Comparison of ENCODE assay signal across 8 cellular contexts in the genomic region with DNA sequence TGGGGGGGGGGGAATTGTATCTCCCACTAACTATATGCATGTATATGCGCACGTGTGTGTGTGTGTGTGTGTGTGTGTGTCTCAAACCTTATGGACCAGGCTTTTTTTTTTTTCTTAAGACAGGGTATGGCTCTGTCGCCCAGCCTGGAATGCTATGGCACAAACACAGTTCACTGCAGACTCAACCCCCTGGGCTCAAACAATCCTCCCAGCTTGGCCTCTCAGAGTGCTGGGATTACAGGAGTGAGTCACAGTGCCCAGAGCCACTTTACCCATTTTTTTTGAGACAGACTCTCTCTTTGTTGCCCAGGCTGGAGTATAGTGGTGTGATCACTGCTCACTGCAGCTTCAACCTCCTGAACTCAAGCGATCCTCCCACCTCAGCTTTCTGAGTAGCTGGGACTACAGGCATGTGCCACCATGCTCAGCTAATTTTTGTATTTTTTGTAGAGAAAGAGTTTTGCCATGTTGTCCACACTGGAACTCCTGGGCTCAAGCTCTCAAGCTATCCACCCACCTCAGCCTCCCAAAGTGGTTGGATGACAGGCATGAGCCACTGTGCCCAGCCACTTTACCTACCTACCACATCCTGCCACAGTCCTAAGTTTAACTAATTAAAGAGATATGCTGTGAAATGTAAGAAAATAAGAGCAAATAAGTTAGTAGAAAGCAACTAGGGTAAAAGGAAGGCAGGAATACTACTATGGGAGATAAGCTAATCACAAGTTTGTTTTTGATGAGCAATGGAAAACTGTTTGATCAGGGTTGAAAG. TPM values are rescaled to one million over a fixed set of nuclear protein-coding genes. Genes with fewer than 3 reads are reported as not detected.
A peak's percentile ranks its signal among the peaks of the same experiment; 100 is the strongest.
DNase-seq lines count a peak whose midpoint lies in the region; ATAC-seq, FAIRE-seq and TF ChIP-seq lines count a peak whose summit lies in the region.

No MANE protein-coding gene starts in this region.

- H3K27ac Mint-ChIP-seq in nephron, result peak overlapping the region; percentile 99 to 100 (median 99)

- TF ChIP-seq CTCF in NB4 (IDR thresholded peaks at IDR 0.05; ENCODE audit: low read depth, low read length) (no peak), bronchial epithelial cell (IDR thresholded peaks at IDR 0.05; ENCODE audit: insufficient read depth, low read length, severe bottlenecking) (no peak), nephron (IDR thresholded peaks at IDR 0.05; ENCODE audit: unreplicated experiment in 3 of 3) (no peak)

- no peaks in the 10 kb centered on the region for H3K36me3 ChIP-seq in bronchial epithelial cell (ENCODE audit: control insufficient read depth, insufficient read depth, low read length)

- peaks cover 34% of the 10 kb centered on the region for H3K36me3 Mint-ChIP-seq in nephron (ENCODE audit: low read depth)

- FAIRE-seq in bronchial epithelial cell (lab: Jason Lieb, UNC), result no peak

- no peaks in the 10 kb centered on the region for H3K27me3 Mint-ChIP-seq in nephron (ENCODE audit: low read depth)

- no peaks in the 10 kb centered on the region for H3K27me3 ChIP-seq in bronchial epithelial cell (ENCODE audit: control insufficient read depth, insufficient read depth, low read length)

- no peaks in the 10 kb centered on the region for H3K9me3 Mint-ChIP-seq in nephron

- no peak for ATAC-seq in HG02610 (IDR thresholded peaks at IDR 0.05; ENCODE audit: unreplicated experiment)
- ATAC-seq in HG03571 (IDR thresholded peaks at IDR 0.05; ENCODE audit: unreplicated experiment), result no peak

- DNase-seq in DMS53 treated with DMSO at 0.1 percent for 48 hours (lab: John Stamatoyannopoulos, UW; ENCODE audit: unreplicated experiment) (peak; percentile 4), NB4 (ENCODE audit: low read depth) (peak; percentile 43), bronchial epithelial cell (ENCODE audit: low read depth) (peak; percentile 73)
- no peak for DNase-seq in effector CD4-positive, alpha-beta T cell
- DNase-seq in activated CD8-positive, alpha-beta memory T cell treated with anti-CD3 and anti-CD28 coated beads, Interleukin-2, amount 50 U/mL, for 48 hours, result no peak

- TF ChIP-seq POLR2A in NB4 (IDR thresholded peaks at IDR 0.05; ENCODE audit: extremely low read depth, insufficient read length), result no peak

- H3K4me1 Mint-ChIP-seq in nephron, result peaks cover 17% of the 10 kb centered on the region

- peak overlapping the region; percentile 84 for H3K4me3 ChIP-seq in NB4 (ENCODE audit: low read depth, low read length)
- H3K4me3 ChIP-seq in bronchial epithelial cell (ENCODE audit: low read depth, low read length), result no peak overlapping the region

- peak overlapping the region; percentile 98 to 100 (median 99) for H3K4me3 Mint-ChIP-seq in nephron

RNA-seq across cellular contexts. Expression of a gene that starts 2.4 kb away (rescaled TPM):
- total RNA-seq in bronchial epithelial cell, result 11.1 and 12.4 TPM in 2 replicates

Comparison
In these comparisons a context has a peak if more than half of its experiments do, and no peak if none do; other contexts are left out.
1. DNase-seq: peak in DMS53 treated with DMSO at 0.1 percent for 48 hours (single experiment), NB4 (single experiment) and bronchial epithelial cell (single experiment); none in effector CD4-positive, alpha-beta T cell (single experiment) and activated CD8-positive, alpha-beta memory T cell treated with anti-CD3 and anti-CD28 coated beads, Interleukin-2, amount 50 U/mL, for 48 hours (single experiment).